ENCODE assay signal across 20 cellular contexts in genomic region chr13:78700121-78700910, GRCh38. TPM values are rescaled to one million over a fixed set of nuclear protein-coding genes. Genes with fewer than 3 reads are reported as not detected.
A peak's percentile ranks its signal among the peaks of the same experiment; 100 is the strongest.
DNase-seq lines count a peak whose midpoint lies in the region; ATAC-seq and TF ChIP-seq lines count a peak whose summit lies in the region.
"Had no signal": no experiment of that assay in that cellular context is flagged by ENCODE, and none has a peak within 500 bp of the region (broad histone marks: within the 10 kb centered on the region; RNA-seq: fewer than 3 reads in every experiment).

No MANE protein-coding gene starts in this region.

- no peak for TF ChIP-seq CTCF in cardiac fibroblast (IDR thresholded peaks at IDR 0.05; ENCODE audit: low read depth, low read length)
- no peak for TF ChIP-seq CTCF in thyroid gland (IDR thresholded peaks at IDR 0.05)

- no peaks in the 10 kb centered on the region for H3K9me3 ChIP-seq in thyroid gland
- H3K9me3 ChIP-seq: ovary, suprapubic skin had no signal

- no peak for ATAC-seq in Right ventricle myocardium inferior
- ATAC-seq: activated CD8-positive, alpha-beta T cell treated with anti-CD3 and anti-CD28 coated beads for 36 hours; esophagus mucosa; natural killer cell treated with Interleukin-12 subunit alpha and Interleukin-12 subunit beta and Interleukin-15 and Interleukin-18, amount 100 ng/mL, for 72 hours; Panc1; sciatic nerve; WTC11 had no signal

- intact Hi-C loops in Right ventricle myocardium inferior (cut with DNase I) (no loop called here), thyroid gland (cut with DNase I) (no loop called here)

- WGBS in thyroid gland, 2 donors, result 41 to 45% methylated on average over 3 of the region's 3 CpGs

- no peaks in the 10 kb centered on the region for H3K4me1 ChIP-seq in thyroid gland
- H3K4me1 ChIP-seq: suprapubic skin had no signal

- peak; percentile 63 for DNase-seq in NCI-H2171 treated with DMSO at 0.1 percent for 48 hours (lab: John Stamatoyannopoulos, UW)
- DNase-seq in NCI-H2171 (lab: John Stamatoyannopoulos, UW), result no peak
- peak; percentile 8 for DNase-seq in NCI-H1694 treated with DMSO at 0.1 percent for 48 hours (lab: John Stamatoyannopoulos, UW)
- DNase-seq in cardiac fibroblast (ENCODE audit: low read depth in 2 of 2), result peak; percentile 34 to 67
- DNase-seq in pulmonary artery endothelial cell (ENCODE audit: low read depth, low spot score), result peak; percentile 29
- DNase-seq in Right ventricle myocardium inferior (ENCODE audit: missing footprints), result no peak
- no peak for DNase-seq in GF-D8 (lab: John Stamatoyannopoulos, UW)
- no peak for DNase-seq in thyroid gland
- DNase-seq: activated CD8-positive, alpha-beta T cell treated with anti-CD3 and anti-CD28 coated beads for 36 hours; central memory CD4-positive, alpha-beta T cell; GOT3; NCI-H2227 treated with DMSO at 0.1 percent for 48 hours; ovary had no signal

- H3K27ac ChIP-seq in thyroid gland, result no peak overlapping the region
- H3K27ac ChIP-seq: KMS-11, ovary, suprapubic skin had no signal

- no peaks in the 10 kb centered on the region for H3K36me3 ChIP-seq in thyroid gland
- H3K36me3 ChIP-seq: ovary, suprapubic skin had no signal

- TF ChIP-seq POLR2A in thyroid gland (IDR thresholded peaks at IDR 0.05), result no peak

- H3K4me3 ChIP-seq in cardiac fibroblast (replicated peaks in 1 of 2; ENCODE audit: low read depth in 2 of 2, low read length in 2 of 2) (no peak overlapping the region), thyroid gland (replicated peaks in 1 of 3) (no peak overlapping the region)
- H3K4me3 ChIP-seq: ovary, suprapubic skin had no signal

- no peaks in the 10 kb centered on the region for H3K27me3 ChIP-seq in thyroid gland
- H3K27me3 ChIP-seq: ovary, suprapubic skin had no signal

RNA-seq across cellular contexts. Expression of gene OBI1, which starts 41.4 kb away (rescaled TPM):
- total RNA-seq in pulmonary artery endothelial cell (29.0 and 29.1 TPM in 2 replicates), Right ventricle myocardium inferior (9.7 TPM), thyroid gland (10 to 100 TPM; 10.1 to 17.3 (median 13.5) TPM)

Comparison
In these comparisons a context has a peak if more than half of its experiments do, and no peak if none do; other contexts are left out.
1. DNase-seq: peak in NCI-H2171 treated with DMSO at 0.1 percent for 48 hours (single experiment), NCI-H1694 treated with DMSO at 0.1 percent for 48 hours (single experiment), cardiac fibroblast (2 of 2) and pulmonary artery endothelial cell (single experiment); none in NCI-H2171 (single experiment), Right ventricle myocardium inferior (single experiment), GF-D8 (single experiment) and thyroid gland (0 of 2).